In genomic region chr6:34551720-34552119, GRCh38 we compare ENCODE assay signal across 19 cellular contexts. TPM values are rescaled to one million over a fixed set of nuclear protein-coding genes. Genes with fewer than 3 reads are reported as not detected.
A peak's percentile ranks its signal among the peaks of the same experiment; 100 is the strongest.
DNase-seq lines count a peak whose midpoint lies in the region; ATAC-seq and TF ChIP-seq lines count a peak whose summit lies in the region.
"Had no signal": no experiment of that assay in that cellular context is flagged by ENCODE, and none has a peak within 500 bp of the region (broad histone marks: within the 10 kb centered on the region; RNA-seq: fewer than 3 reads in every experiment).

No MANE protein-coding gene starts in this region.

- H4K8ac ChIP-seq in H9 (replicated peaks; ENCODE audit: insufficient read length, low read depth, low read length): no peak overlapping the region
- peak overlapping the region; percentile 52 for H4K8ac ChIP-seq in neuronal stem cell (ENCODE audit: low read depth, low read length)

- H3K4me1 ChIP-seq in H9 (ENCODE audit: insufficient read depth, low read length) (no peaks in the 10 kb centered on the region), neuronal stem cell (ENCODE audit: control insufficient read depth in 2 of 2, insufficient read depth in 1 of 2, low read depth in 1 of 2, low read length in 2 of 2) (peaks cover 6 to 8% of the 10 kb centered on the region in 2 donors), GM23338 (ENCODE audit: insufficient read depth) (no peaks in the 10 kb centered on the region)

- H2BK12ac ChIP-seq in H9 (ENCODE audit: insufficient read length, low read depth, low read length) (no peak overlapping the region), neuronal stem cell (ENCODE audit: low read length) (no peak overlapping the region)

- no peaks in the 10 kb centered on the region for H3K27me3 ChIP-seq in H9 (ENCODE audit: insufficient read depth, low read length)
- peaks cover 0 to 33% (median 0%) of the 10 kb centered on the region in 3 experiments for H3K27me3 ChIP-seq in neuronal stem cell (ENCODE audit: control insufficient read depth in 3 of 3, insufficient read depth in 3 of 3, low read depth in 1 of 3, low read length in 3 of 3)
- no peaks in the 10 kb centered on the region for H3K27me3 ChIP-seq in H7 (ENCODE audit: control insufficient read depth, insufficient read depth, low read length)
- H3K27me3 ChIP-seq in GM23338 (ENCODE audit: insufficient read depth): no peaks in the 10 kb centered on the region

- no peak overlapping the region for H4K5ac ChIP-seq in H9 (ENCODE audit: insufficient read length, low read depth, low read length)

- H3K4me3 Mint-ChIP-seq in H9: no peak overlapping the region
- H3K4me3 Mint-ChIP-seq in effector memory CD8-positive, alpha-beta T cell: no peak overlapping the region
- no peak overlapping the region for H3K4me3 Mint-ChIP-seq in GM23338
- H3K4me3 Mint-ChIP-seq: B cell; CD4-positive, alpha-beta T cell had no signal

- H4K91ac ChIP-seq in H9 (ENCODE audit: insufficient read length, low read depth, low read length) (no peak overlapping the region), neuronal stem cell (ENCODE audit: low read depth, low read length, poor library complexity) (no peak overlapping the region)

- no peaks in the 10 kb centered on the region for H3F3A ChIP-seq in GM23338 (replicated peaks; ENCODE audit: low read depth)

- H2BK5ac ChIP-seq in H9 (ENCODE audit: insufficient read length, low read length) (no peak overlapping the region), neuronal stem cell (ENCODE audit: low read length) (peak overlapping the region; percentile 53)

- H4K20me1 ChIP-seq in H9 (ENCODE audit: control insufficient read depth, insufficient read depth, insufficient read length) (no peaks in the 10 kb centered on the region), GM23338 (replicated peaks; ENCODE audit: insufficient read depth) (no peaks in the 10 kb centered on the region)

- H3K18ac ChIP-seq in H9 (ENCODE audit: insufficient read length, low read depth, low read length) (no peak overlapping the region), neuronal stem cell (ENCODE audit: low read length) (peak overlapping the region; percentile 82)

- no peak overlapping the region for H3K56ac ChIP-seq in H9 (ENCODE audit: insufficient read length, low read depth, low read length)

- H3K36me3 ChIP-seq in neuronal stem cell (replicated peaks in 1 of 2; ENCODE audit: control insufficient read depth in 2 of 2, insufficient read depth in 2 of 2, low read length in 2 of 2) (no peaks in the 10 kb centered on the region), H7 (replicated peaks; ENCODE audit: control insufficient read depth, insufficient read depth, low read length) (no peaks in the 10 kb centered on the region), GM23338 (ENCODE audit: insufficient read depth) (no peaks in the 10 kb centered on the region)

- peaks cover 1% of the 10 kb centered on the region for H3K27me3 Mint-ChIP-seq in H9 (ENCODE audit: low read depth)
- H3K27me3 Mint-ChIP-seq in effector memory CD8-positive, alpha-beta T cell: peaks cover 0 to 27% of the 10 kb centered on the region in 2 donors
- peaks cover 8% of the 10 kb centered on the region for H3K27me3 Mint-ChIP-seq in GM23338 (ENCODE audit: insufficient read depth, low read depth, poor library complexity)
- H3K27me3 Mint-ChIP-seq: CD4-positive, alpha-beta T cell had no signal

- peak overlapping the region in 2 of 3 experiments; percentile 8 to 83; a peak in 1 of 7 replicates for H3K27ac Mint-ChIP-seq in H9
- H3K27ac Mint-ChIP-seq in effector memory CD8-positive, alpha-beta T cell: peak overlapping the region; percentile 38 to 64
- H3K27ac Mint-ChIP-seq in GM23338: no peak overlapping the region
- H3K27ac Mint-ChIP-seq: B cell; CD4-positive, alpha-beta T cell had no signal

- H3K79me1 ChIP-seq in H9 (ENCODE audit: insufficient read depth, low read depth, low read length, poor library complexity, severe bottlenecking) (no peaks in the 10 kb centered on the region), neuronal stem cell (ENCODE audit: low read depth, low read length) (peaks cover 1% of the 10 kb centered on the region)

- H3K36me3 Mint-ChIP-seq in H9 (ENCODE audit: insufficient read depth in 1 of 3, low read depth in 3 of 3): no peaks in the 10 kb centered on the region
- peaks cover 7% of the 10 kb centered on the region for H3K36me3 Mint-ChIP-seq in effector memory CD8-positive, alpha-beta T cell (ENCODE audit: insufficient read depth)
- no peaks in the 10 kb centered on the region for H3K36me3 Mint-ChIP-seq in GM23338 (ENCODE audit: low read depth)

- H2BK15ac ChIP-seq in H9 (ENCODE audit: low read depth, low read length) (no peak overlapping the region), neuronal stem cell (ENCODE audit: low read length) (no peak overlapping the region)

- H3K9me3 ChIP-seq in H9 (ENCODE audit: control insufficient read depth, low read depth, low read length): no peaks in the 10 kb centered on the region
- H3K9me3 ChIP-seq in neuronal stem cell (replicated peaks in 1 of 2; ENCODE audit: control insufficient read depth in 2 of 2, insufficient read depth in 1 of 2, low read depth in 1 of 2, low read length in 2 of 2): no peaks in the 10 kb centered on the region
- H3K9me3 ChIP-seq: Caco-2 had no signal

- H3K4me2 ChIP-seq in H9 (ENCODE audit: insufficient read depth, insufficient read length, low read length) (no peak overlapping the region), neuronal stem cell (ENCODE audit: insufficient read depth, low read length, poor library complexity, severe bottlenecking) (no peak overlapping the region), GM23338 (no peak overlapping the region)
- H3K4me2 ChIP-seq: KMS-11 had no signal

- H3K14ac ChIP-seq in H9 (ENCODE audit: insufficient read depth, low read length) (peak overlapping the region; percentile 53; the same call in 1 of the 2 replicates), neuronal stem cell (ENCODE audit: low read length) (peak overlapping the region; percentile 71)

- H3K27ac ChIP-seq in 22Rv1: peak overlapping the region; percentile 99
- H3K27ac ChIP-seq in H9 (ENCODE audit: insufficient read length, low read depth, low read length): no peak overlapping the region
- no peak overlapping the region for H3K27ac ChIP-seq in neuronal stem cell (replicated peaks; ENCODE audit: low read length)
- no peak overlapping the region for H3K27ac ChIP-seq in GM23338 (ENCODE audit: low read depth)
- H3K27ac ChIP-seq: KMS-11 had no signal

- H3K23ac ChIP-seq in H9 (ENCODE audit: insufficient read length, low read depth, low read length) (no peak overlapping the region), neuronal stem cell (ENCODE audit: low read depth, low read length, poor library complexity) (peak overlapping the region; percentile 89)

- H2AK5ac ChIP-seq in H9 (ENCODE audit: insufficient read length, low read length) (no peak overlapping the region), neuronal stem cell (ENCODE audit: low read depth, low read length) (peak overlapping the region; percentile 60)

- no peak overlapping the region for H3T11ph ChIP-seq in H9 (ENCODE audit: low read length)

- H3K9ac ChIP-seq in H9 (ENCODE audit: extremely low read depth, insufficient read length, low read length): no peak overlapping the region
- no peak overlapping the region for H3K9ac ChIP-seq in neuronal stem cell (ENCODE audit: low read depth, low read length, poor library complexity)
- H3K9ac ChIP-seq: KMS-11 had no signal

- no peak overlapping the region for H2AFZ ChIP-seq in H9 (ENCODE audit: low read length)
- peak overlapping the region; percentile 61 for H2AFZ ChIP-seq in neuronal stem cell (ENCODE audit: low read length)
- no peak overlapping the region for H2AFZ ChIP-seq in GM23338

- H3K4me1 Mint-ChIP-seq in H9 (peaks cover 10 to 26% of the 10 kb centered on the region in 2 experiments), GM23338 (peaks cover 12% of the 10 kb centered on the region; the same call in 2 of the 3 replicates)
- H3K4me1 Mint-ChIP-seq in effector memory CD8-positive, alpha-beta T cell (ENCODE audit: low read depth in 2 of 2): peaks cover 9 to 12% of the 10 kb centered on the region in 2 donors

- ATAC-seq in effector memory CD8-positive, alpha-beta T cell (replicated peaks): no peak
- ATAC-seq in HG02973 (IDR thresholded peaks at IDR 0.05; ENCODE audit: unreplicated experiment): no peak
- no peak for ATAC-seq in GM23338
- ATAC-seq: GM12878, HCT116 had no signal

- H2BK120ac ChIP-seq in H9 (ENCODE audit: low read depth, low read length, poor library complexity, severe bottlenecking) (no peak overlapping the region), neuronal stem cell (ENCODE audit: low read depth, low read length) (no peak overlapping the region)

- H3K9me3 Mint-ChIP-seq in H9 (no peaks in the 10 kb centered on the region), GM23338 (peaks cover 2% of the 10 kb centered on the region; the same call in 1 of the 3 replicates)
- no peaks in the 10 kb centered on the region for H3K9me3 Mint-ChIP-seq in effector memory CD8-positive, alpha-beta T cell
- H3K9me3 Mint-ChIP-seq: CD4-positive, alpha-beta T cell had no signal

- H2BK20ac ChIP-seq in H9 (ENCODE audit: low read depth, low read length, poor library complexity, severe bottlenecking): no peak overlapping the region

- H3K23me2 ChIP-seq in H9 (ENCODE audit: insufficient read length, low read depth, low read length, poor library complexity, severe bottlenecking): no peaks in the 10 kb centered on the region

- DNase-seq in H9 (no peak), neuronal stem cell (ENCODE audit: low spot score) (no peak), GF-D8 (lab: John Stamatoyannopoulos, UW) (no peak), H7 (no peak), GM23338 (ENCODE audit: low spot score) (no peak)
- DNase-seq in effector memory CD8-positive, alpha-beta T cell: no peak
- DNase-seq: C1 segment of cervical spinal cord; Caco-2; CD4-positive, alpha-beta T cell; DMS153; DMS79 treated with DMSO at 0.1 percent for 48 hours had no signal

- TF ChIP-seq CTCF in 22Rv1 (IDR thresholded peaks at IDR 0.05) (no peak), H9 (conservative IDR thresholded peaks at IDR 0.05) (no peak), GM23338 (conservative IDR thresholded peaks at IDR 0.05; ENCODE audit: low read depth in 2 of 2) (no peak)

- H3K4me3 ChIP-seq in neuronal stem cell (ENCODE audit: low read length in 2 of 2) (no peak overlapping the region), H7 (ENCODE audit: insufficient read depth, low read depth, low read length) (no peak overlapping the region), GM23338 (no peak overlapping the region)
- H3K4me3 ChIP-seq: GM12878 had no signal

- no peaks in the 10 kb centered on the region for H3K79me2 ChIP-seq in H9 (ENCODE audit: insufficient read depth, low read length)
- H3K79me2 ChIP-seq in GM23338 (replicated peaks; ENCODE audit: insufficient read depth): no peaks in the 10 kb centered on the region

- no peaks in the 10 kb centered on the region for H3K9me2 ChIP-seq in GM23338 (ENCODE audit: insufficient read depth)

- H3K4ac ChIP-seq in H9 (ENCODE audit: low read depth, low read length) (no peak overlapping the region), neuronal stem cell (ENCODE audit: low read length) (no peak overlapping the region)

- WGBS in H9 (ENCODE audit: extremely low coverage, insufficient read length, low lambda C conversion rate): no CpG with 5 or more reads among the region's 8 CpGs
- WGBS in neuronal stem cell (ENCODE audit: extremely low coverage in 2 of 2, insufficient read length in 2 of 2, insufficient replicate concordance in 1 of 2), 2 donors: no CpG with 5 or more reads among the region's 8 CpGs

RNA-seq across cellular contexts. Expression of gene SPDEF, which starts 4.4 kb away (rescaled TPM):
- 0.15 and 0.22 TPM in 2 replicates for total RNA-seq in H9 (2021)
- 0.18 TPM for polyA plus RNA-seq in neuronal stem cell (2013, experiment 1 of 2)
- 0.18 TPM for polyA plus RNA-seq in neuronal stem cell (2013, experiment 2 of 2)
- total RNA-seq in H7 (2014; rRNA removed; shearing (Covaris generic)): 0.11 and 0.21 TPM in 2 replicates
- total RNA-seq in GM23338 (2014; rRNA removed; shearing (Covaris generic)): 0.69 TPM in 1 of 2 replicates, not detected in the other
- not detected in 2 replicates for polyA plus RNA-seq in GM23338 (2016; fragmentation: Nextera tagmentation; extraction: Ambion mirVana)
- total RNA-seq: A172, B cell, GM12878, H4 had no signal
- polyA plus RNA-seq: GM12878 had no signal
